In genomic region chr17:47279062-47279801, GRCh38 we compare ENCODE assay signal across 10 cellular contexts. TPM values are rescaled to one million over a fixed set of nuclear protein-coding genes. Genes with fewer than 3 reads are reported as not detected.
DNase-seq lines count a peak whose midpoint lies in the region; ATAC-seq and TF ChIP-seq lines count a peak whose summit lies in the region.
"Had no signal": no experiment of that assay in that cellular context is flagged by ENCODE, and none has a peak within 500 bp of the region (broad histone marks: within the 10 kb centered on the region; RNA-seq: fewer than 3 reads in every experiment).

No MANE protein-coding gene starts in this region.

- H3K27me3 ChIP-seq in adrenal gland, result no peaks in the 10 kb centered on the region

- no peaks in the 10 kb centered on the region for H3K36me3 ChIP-seq in adrenal gland (replicated peaks in 1 of 2)

- TF ChIP-seq POLR2A in adrenal gland (IDR thresholded peaks at IDR 0.05), result no peak

- DNase-seq in Right ventricle myocardium inferior (ENCODE audit: missing footprints) (peak; percentile 76), cardiac septum (ENCODE audit: low spot score) (no peak), adrenal gland (peak in 4 of 7 donors; percentile 29 to 71 (median 36)), hepatic stellate cell (ENCODE audit: low spot score) (peak; percentile 80), smooth muscle cell of the brain vasculature (ENCODE audit: low read depth, low spot score) (peak; percentile 59)
- no peak for DNase-seq in activated CD4-positive, alpha-beta T cell treated with anti-CD3 and anti-CD28 coated beads, Interleukin-2, amount 10 ng/mL, durations not matched to agents 7 days and 5 days

- H3K9me3 Mint-ChIP-seq in activated CD4-positive, alpha-beta T cell treated with anti-CD3 and anti-CD28 coated beads, Interleukin-2, amount 10 ng/mL, durations not matched to agents 7 days and 5 days, result no peaks in the 10 kb centered on the region
- H3K9me3 Mint-ChIP-seq: activated naive CD4-positive, alpha-beta T cell treated with anti-CD3 and anti-CD28 coated beads, Interleukin-2, amount 50 U/mL, for 24 hours had no signal

- CTCF ChIA-PET in activated CD4-positive, alpha-beta T cell treated with anti-CD3 and anti-CD28 coated beads, Interleukin-2, amount 10 ng/mL, durations not matched to agents 7 days and 5 days (lab: Charles Lee), result interaction anchor here (0.6 kb wide), 1 partner anchor 71 kb away, joined by 3 read pairs; no protein-coding TSS in a partner anchor

- peaks cover 6% of the 10 kb centered on the region for H3K27me3 Mint-ChIP-seq in activated CD4-positive, alpha-beta T cell treated with anti-CD3 and anti-CD28 coated beads, Interleukin-2, amount 10 ng/mL, durations not matched to agents 7 days and 5 days

- POLR2A ChIA-PET in activated CD4-positive, alpha-beta T cell treated with anti-CD3 and anti-CD28 coated beads, Interleukin-2, amount 10 ng/mL, durations not matched to agents 7 days and 5 days (lab: Charles Lee), result no interaction called here

- no peak for TF ChIP-seq CTCF in adrenal gland (IDR thresholded peaks at IDR 0.05)

- no peaks in the 10 kb centered on the region for H3K9me3 ChIP-seq in adrenal gland (replicated peaks in 1 of 3)

- H3K36me3 Mint-ChIP-seq in activated CD4-positive, alpha-beta T cell treated with anti-CD3 and anti-CD28 coated beads, Interleukin-2, amount 10 ng/mL, durations not matched to agents 7 days and 5 days (ENCODE audit: low read depth), result no peaks in the 10 kb centered on the region
- H3K36me3 Mint-ChIP-seq: activated naive CD4-positive, alpha-beta T cell treated with anti-CD3 and anti-CD28 coated beads, Interleukin-2, amount 50 U/mL, for 24 hours had no signal

- no peak overlapping the region for H3K4me3 ChIP-seq in adrenal gland

- H3K4me1 Mint-ChIP-seq in activated CD4-positive, alpha-beta T cell treated with anti-CD3 and anti-CD28 coated beads, Interleukin-2, amount 10 ng/mL, durations not matched to agents 7 days and 5 days, result peaks cover 6% of the 10 kb centered on the region
- H3K4me1 Mint-ChIP-seq: activated naive CD4-positive, alpha-beta T cell treated with anti-CD3 and anti-CD28 coated beads, Interleukin-2, amount 50 U/mL, for 24 hours had no signal

- no peak overlapping the region for H3K4me3 Mint-ChIP-seq in activated CD4-positive, alpha-beta T cell treated with anti-CD3 and anti-CD28 coated beads, Interleukin-2, amount 10 ng/mL, durations not matched to agents 7 days and 5 days
- H3K4me3 Mint-ChIP-seq: activated naive CD4-positive, alpha-beta T cell treated with anti-CD3 and anti-CD28 coated beads, Interleukin-2, amount 50 U/mL, for 24 hours had no signal

- WGBS in adrenal gland, 4 donors, result 48 to 68% (median 64%) methylated on average over 10 of the region's 10 CpGs

- peaks cover 9 to 50% of the 10 kb centered on the region in 2 donors for H3K4me1 ChIP-seq in adrenal gland (replicated peaks in 1 of 2)

- ATAC-seq in Right ventricle myocardium inferior (peak; percentile 71), HG03439 (IDR thresholded peaks at IDR 0.05; ENCODE audit: unreplicated experiment) (peak; percentile 75), GM19328 (IDR thresholded peaks at IDR 0.05; ENCODE audit: unreplicated experiment) (no peak)

- no peak overlapping the region for H3K27ac Mint-ChIP-seq in activated CD4-positive, alpha-beta T cell treated with anti-CD3 and anti-CD28 coated beads, Interleukin-2, amount 10 ng/mL, durations not matched to agents 7 days and 5 days
- H3K27ac Mint-ChIP-seq: activated naive CD4-positive, alpha-beta T cell treated with anti-CD3 and anti-CD28 coated beads, Interleukin-2, amount 50 U/mL, for 24 hours had no signal

- H3K27ac ChIP-seq in adrenal gland, result peak overlapping the region in 4 of 5 donors; percentile 13 to 70 (median 42)
- H3K27ac ChIP-seq: C4-2B had no signal

- intact Hi-C loops in Right ventricle myocardium inferior (cut with DNase I), result no loop called here
- intact Hi-C loops in cardiac septum (cut with DNase I), result loop anchor here (2.0 to 5.0 kb wide), 2 partner anchors 38 to 43 kb away; partner anchors contain the start of gene EFCAB13
- intact Hi-C loops in adrenal gland (cut with DNase I), result no loop called here

RNA-seq across cellular contexts. Expression of gene ITGB3, which starts 25.6 kb away (rescaled TPM):
- total RNA-seq in Right ventricle myocardium inferior (3.8 TPM), cardiac septum (5.7 TPM), adrenal gland (1 to 10 TPM in 6 of 8 donors, under 1 TPM in 2; 0.12 to 2.2 (median 1.6) TPM)
- polyA plus RNA-seq in adrenal gland, result under 1 TPM; 0.40 to 0.84 (median 0.64) TPM
- under 1 TPM; 0.52 to 0.98 TPM for total RNA-seq in activated CD4-positive, alpha-beta T cell treated with anti-CD3 and anti-CD28 coated beads, Interleukin-2, amount 10 ng/mL, durations not matched to agents 7 days and 5 days

RNA-seq across cellular contexts. Expression of gene EFCAB13, which starts 44.5 kb away (rescaled TPM):
- total RNA-seq in Right ventricle myocardium inferior (2.0 TPM), cardiac septum (3.0 TPM), adrenal gland (1 to 10 TPM; 1.1 to 7.5 (median 3.5) TPM)
- polyA plus RNA-seq in adrenal gland, result 1 to 10 TPM; 1.2 to 3.3 (median 1.3) TPM
- 1 to 10 TPM; 3.5 TPM for total RNA-seq in activated CD4-positive, alpha-beta T cell treated with anti-CD3 and anti-CD28 coated beads, Interleukin-2, amount 10 ng/mL, durations not matched to agents 7 days and 5 days

Comparison
In these comparisons a context has a peak if more than half of its experiments do, and no peak if none do; other contexts are left out.
1. DNase-seq: peak in Right ventricle myocardium inferior (single experiment), adrenal gland (4 of 7), hepatic stellate cell (single experiment) and smooth muscle cell of the brain vasculature (single experiment); none in cardiac septum (single experiment) and activated CD4-positive, alpha-beta T cell treated with anti-CD3 and anti-CD28 coated beads, Interleukin-2, amount 10 ng/mL, durations not matched to agents 7 days and 5 days (single experiment).